Comparison of ENCODE assay signal across 16 cellular contexts in genomic region chr1:203507227-203507626, GRCh38. TPM values are rescaled to one million over a fixed set of nuclear protein-coding genes. Genes with fewer than 3 reads are reported as not detected.
A peak's percentile ranks its signal among the peaks of the same experiment; 100 is the strongest.
DNase-seq lines count a peak whose midpoint lies in the region; ATAC-seq and TF ChIP-seq lines count a peak whose summit lies in the region.
"Had no signal": no experiment of that assay in that cellular context is flagged by ENCODE, and none has a peak within 500 bp of the region (broad histone marks: within the 10 kb centered on the region; RNA-seq: fewer than 3 reads in every experiment).

No MANE protein-coding gene starts in this region.

- H3K9me3 ChIP-seq in esophagus squamous epithelium (no peaks in the 10 kb centered on the region), mesodermal cell (ENCODE audit: control insufficient read depth, low read length) (no peaks in the 10 kb centered on the region), tibial nerve (no peaks in the 10 kb centered on the region)
- H3K9me3 ChIP-seq: ascending aorta had no signal

- H3K4me3 ChIP-seq in esophagus squamous epithelium (no peak overlapping the region), mesodermal cell (ENCODE audit: extremely low read depth, insufficient read depth, low read length, poor library complexity, severe bottlenecking) (no peak overlapping the region), tibial nerve (no peak overlapping the region)
- H3K4me3 ChIP-seq: ascending aorta had no signal

- no peak for DNase-seq in T-helper 1 cell
- no peak for DNase-seq in esophagus squamous epithelium (lab: John Stamatoyannopoulos, UW)
- no peak for DNase-seq in tibial nerve (ENCODE audit: low spot score in 2 of 2)
- DNase-seq in NCI-H1930 (lab: John Stamatoyannopoulos, UW) = no peak
- DNase-seq: NCI-H510A; stimulated activated CD4-positive, alpha-beta T cell treated with anti-CD3 and anti-CD28 coated beads, Interleukin-12 subunit alpha, Interleukin-12 subunit beta, amount 100 ng/mL, for 4 hours; T-cell had no signal

- H3K36me3 Mint-ChIP-seq in T-helper 1 cell treated with Interleukin-12 subunit alpha and Interleukin-12 subunit beta and Interleukin-4 antibody, amounts not matched to agents 30 μg/mL and 1 μg/mL, for 36 hours (ENCODE audit: low read depth) = no peaks in the 10 kb centered on the region
- H3K36me3 Mint-ChIP-seq: T-cell had no signal

- H3K27ac ChIP-seq in esophagus squamous epithelium = peak overlapping the region; percentile 19 to 75 (median 68)
- peak overlapping the region; percentile 43 for H3K27ac ChIP-seq in mesodermal cell (ENCODE audit: low read depth, low read length, severe bottlenecking)
- H3K27ac ChIP-seq in tibial nerve = peak overlapping the region in 3 of 4 donors; percentile 52 to 81 (median 78)

- H3K27me3 ChIP-seq in esophagus squamous epithelium = peaks cover 0 to 4% (median 0%) of the 10 kb centered on the region in 4 donors
- H3K27me3 ChIP-seq in tibial nerve = no peaks in the 10 kb centered on the region
- H3K27me3 ChIP-seq: ascending aorta had no signal

- no peaks in the 10 kb centered on the region for H3K9me3 Mint-ChIP-seq in T-helper 1 cell treated with Interleukin-12 subunit alpha and Interleukin-12 subunit beta and Interleukin-4 antibody, amounts not matched to agents 30 μg/mL and 1 μg/mL, for 36 hours
- H3K9me3 Mint-ChIP-seq: T-cell had no signal

- WGBS in esophagus squamous epithelium, 2 donors = 26 to 47% methylated on average over 2 to 3 of the region's 3 CpGs
- 80 to 92% methylated on average over 1 of the region's 3 CpGs for WGBS in mesodermal cell (ENCODE audit: insufficient coverage in 2 of 2), 2 experiments
- WGBS in tibial nerve, 2 donors = 32 to 34% methylated on average over 3 of the region's 3 CpGs

- H3K36me3 ChIP-seq in esophagus squamous epithelium (no peaks in the 10 kb centered on the region), mesodermal cell (ENCODE audit: control insufficient read depth, insufficient read depth, low read length) (no peaks in the 10 kb centered on the region), tibial nerve (no peaks in the 10 kb centered on the region)
- H3K36me3 ChIP-seq: ascending aorta had no signal

- intact Hi-C loops in esophagus squamous epithelium (cut with DNase I) = loop anchor here (10.0 kb wide), 1 partner anchor 118 kb away; the partner anchor contains the start of gene ATP2B4

- ATAC-seq in GM19395 (IDR thresholded peaks at IDR 0.05; ENCODE audit: unreplicated experiment) (no peak), HG02970 (IDR thresholded peaks at IDR 0.05; ENCODE audit: low FRiP score, unreplicated experiment) (no peak)
- ATAC-seq: T-cell had no signal

- no peak overlapping the region for H3K4me3 Mint-ChIP-seq in T-helper 1 cell treated with Interleukin-12 subunit alpha and Interleukin-12 subunit beta and Interleukin-4 antibody, amounts not matched to agents 30 μg/mL and 1 μg/mL, for 36 hours
- H3K4me3 Mint-ChIP-seq: T-cell had no signal

- H3K4me1 ChIP-seq in esophagus squamous epithelium = peaks cover 10 to 53% (median 26%) of the 10 kb centered on the region in 3 donors
- peaks cover 37% of the 10 kb centered on the region for H3K4me1 ChIP-seq in mesodermal cell (ENCODE audit: control insufficient read depth, insufficient read depth, low read length, poor library complexity, severe bottlenecking)
- peaks cover 0 to 50% (median 23%) of the 10 kb centered on the region in 4 donors for H3K4me1 ChIP-seq in tibial nerve

- no peak for TF ChIP-seq CTCF in esophagus squamous epithelium (IDR thresholded peaks at IDR 0.05)
- TF ChIP-seq CTCF in tibial nerve (IDR thresholded peaks at IDR 0.05) = no peak

- TF ChIP-seq POLR2A in esophagus squamous epithelium (IDR thresholded peaks at IDR 0.05) (no peak), tibial nerve (IDR thresholded peaks at IDR 0.05) (no peak)

- no peak for TF ChIP-seq EP300 in tibial nerve (IDR thresholded peaks at IDR 0.05)

- peak overlapping the region; percentile 1 for H3K27ac Mint-ChIP-seq in T-helper 1 cell treated with Interleukin-12 subunit alpha and Interleukin-12 subunit beta and Interleukin-4 antibody, amounts not matched to agents 30 μg/mL and 1 μg/mL, for 36 hours
- H3K27ac Mint-ChIP-seq: T-cell had no signal

- H3K27me3 Mint-ChIP-seq in T-helper 1 cell treated with Interleukin-12 subunit alpha and Interleukin-12 subunit beta and Interleukin-4 antibody, amounts not matched to agents 30 μg/mL and 1 μg/mL, for 36 hours (ENCODE audit: low read depth) = peaks cover 12% of the 10 kb centered on the region

- peaks cover 10% of the 10 kb centered on the region for H3K4me1 Mint-ChIP-seq in T-helper 1 cell treated with Interleukin-12 subunit alpha and Interleukin-12 subunit beta and Interleukin-4 antibody, amounts not matched to agents 30 μg/mL and 1 μg/mL, for 36 hours (ENCODE audit: low read depth)

RNA-seq across cellular contexts. Expression of gene OPTC, which starts 13.3 kb away (rescaled TPM):
- total RNA-seq in esophagus squamous epithelium (not detected), tibial nerve (not detected)
- polyA plus RNA-seq in mesodermal cell (2013, experiment 1 of 2) = 0.22 TPM
- not detected for polyA plus RNA-seq in mesodermal cell (2013, experiment 2 of 2)
- total RNA-seq: activated CD8-positive, alpha-beta memory T cell treated with anti-CD3 and anti-CD28 coated beads for 36 hours; ascending aorta; H4; lung microvascular endothelial cell; T-cell had no signal
- polyA plus RNA-seq: esophagus had no signal

RNA-seq across cellular contexts. Expression of gene PRELP, which starts 31.6 kb away (rescaled TPM):
- total RNA-seq in esophagus squamous epithelium (10 to 100 TPM in 2 of 4 donors, 1 to 10 TPM in 2; 2.2 to 71.0 (median 9.1) TPM), tibial nerve (100 to 1,000 TPM; 108 to 291 (median 153) TPM)
- 4.9 TPM for polyA plus RNA-seq in mesodermal cell (2013, experiment 1 of 2)
- 6.5 TPM for polyA plus RNA-seq in mesodermal cell (2013, experiment 2 of 2)
- total RNA-seq: activated CD8-positive, alpha-beta memory T cell treated with anti-CD3 and anti-CD28 coated beads for 36 hours; H4; lung microvascular endothelial cell had no signal
